Comparison of ENCODE assay signal across 1 cellular context in the genomic region with DNA sequence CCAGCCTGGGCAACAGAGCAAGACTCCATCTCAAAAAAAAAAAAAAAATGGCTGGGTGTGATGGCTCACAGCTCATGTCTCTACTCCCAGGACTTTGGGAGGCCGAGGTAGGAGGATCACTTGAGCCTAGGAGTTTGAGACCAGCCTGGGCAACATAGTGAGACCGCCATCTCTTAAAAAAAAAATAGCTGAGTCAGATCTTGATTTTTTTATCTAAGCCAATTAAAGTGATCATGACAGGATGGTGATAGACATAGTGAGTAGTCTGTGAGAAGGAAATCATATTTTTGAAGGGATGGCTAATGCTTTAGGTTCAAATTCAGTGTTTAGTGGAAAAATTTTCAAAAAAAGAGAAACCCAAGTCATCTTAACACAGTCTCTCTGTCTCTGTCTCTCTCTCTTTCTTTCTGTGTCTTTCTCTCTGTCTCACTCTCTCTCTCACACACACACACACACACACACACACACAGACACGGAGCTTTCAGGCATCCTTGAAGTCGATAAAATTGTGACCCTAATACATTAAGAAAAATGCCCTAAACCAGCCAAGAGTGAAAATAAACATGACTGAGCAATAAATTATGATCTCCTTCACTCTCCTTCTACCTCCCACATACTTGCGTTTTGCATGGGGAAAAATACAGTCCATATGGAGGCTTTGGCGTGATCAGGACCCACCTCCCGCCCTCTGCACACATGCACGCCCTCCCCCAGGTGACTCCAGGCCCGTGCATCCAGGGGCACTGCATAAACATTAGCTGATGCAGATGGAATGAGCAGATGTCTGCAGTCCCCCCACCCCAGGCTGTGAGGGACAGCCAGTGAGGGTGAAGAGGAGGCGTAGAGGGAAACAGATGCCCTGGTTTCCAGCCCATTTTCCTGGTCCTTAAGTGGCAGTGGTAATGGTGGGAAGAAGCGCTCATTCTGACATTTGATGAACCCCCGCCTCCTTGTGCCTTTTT.
TF ChIP-seq lines count a peak whose summit lies in the region.

No MANE protein-coding gene starts in this region.

TF ChIP-seq in HepG2, 621 proteins besides CTCF, POLR2A, EP300 and RAD21 (continued from another document):
- TF ChIP-seq, protein P1, sequence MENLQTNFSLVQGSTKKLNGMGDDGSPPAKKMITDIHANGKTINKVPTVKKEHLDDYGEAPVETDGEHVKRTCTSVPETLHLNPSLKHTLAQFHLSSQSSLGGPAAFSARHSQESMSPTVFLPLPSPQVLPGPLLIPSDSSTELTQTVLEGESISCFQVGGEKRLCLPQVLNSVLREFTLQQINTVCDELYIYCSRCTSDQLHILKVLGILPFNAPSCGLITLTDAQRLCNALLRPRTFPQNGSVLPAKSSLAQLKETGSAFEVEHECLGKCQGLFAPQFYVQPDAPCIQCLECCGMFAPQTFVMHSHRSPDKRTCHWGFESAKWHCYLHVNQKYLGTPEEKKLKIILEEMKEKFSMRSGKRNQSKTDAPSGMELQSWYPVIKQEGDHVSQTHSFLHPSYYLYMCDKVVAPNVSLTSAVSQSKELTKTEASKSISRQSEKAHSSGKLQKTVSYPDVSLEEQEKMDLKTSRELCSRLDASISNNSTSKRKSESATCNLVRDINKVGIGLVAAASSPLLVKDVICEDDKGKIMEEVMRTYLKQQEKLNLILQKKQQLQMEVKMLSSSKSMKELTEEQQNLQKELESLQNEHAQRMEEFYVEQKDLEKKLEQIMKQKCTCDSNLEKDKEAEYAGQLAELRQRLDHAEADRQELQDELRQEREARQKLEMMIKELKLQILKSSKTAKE (CRISPR knock-in tag; IDR thresholded peaks at IDR 0.05; ENCODE audit: borderline replicate concordance), result no peak
- TF ChIP-seq HNF4G (IDR thresholded peaks at IDR 0.05; ENCODE audit: borderline replicate concordance, low read depth, low read length), result no peak
- no peak for TF ChIP-seq HNF4G (CRISPR knock-in tag; IDR thresholded peaks at IDR 0.05; ENCODE audit: borderline replicate concordance, low read depth)
- TF ChIP-seq CCAR2 (optimal IDR thresholded peaks at IDR 0.05; ENCODE audit: low read depth, low read length), result no peak
- no peak for TF ChIP-seq ZNF101 (CRISPR knock-in tag; IDR thresholded peaks at IDR 0.05; ENCODE audit: borderline replicate concordance, low read depth)
- TF ChIP-seq ZNF441 (CRISPR knock-in tag; IDR thresholded peaks at IDR 0.05; ENCODE audit: borderline replicate concordance), result no peak
- TF ChIP-seq ISL2 (CRISPR knock-in tag; IDR thresholded peaks at IDR 0.05), result no peak
- peak; percentile 48; the same call in 1 of the 2 replicates for TF ChIP-seq MAFF (IDR thresholded peaks at IDR 0.05; ENCODE audit: low read depth, low read length)
- TF ChIP-seq POGZ (CRISPR knock-in tag; IDR thresholded peaks at IDR 0.05), result no peak
- TF ChIP-seq MAFK (conservative IDR thresholded peaks at IDR 0.05 in 1 of 2, IDR thresholded peaks at IDR 0.05 in 1 of 2; ENCODE audit: low read length in 2 of 2), result peak; percentile 58 to 81
- TF ChIP-seq DR1 (CRISPR knock-in tag; IDR thresholded peaks at IDR 0.05), result no peak
- TF ChIP-seq, protein P2, sequence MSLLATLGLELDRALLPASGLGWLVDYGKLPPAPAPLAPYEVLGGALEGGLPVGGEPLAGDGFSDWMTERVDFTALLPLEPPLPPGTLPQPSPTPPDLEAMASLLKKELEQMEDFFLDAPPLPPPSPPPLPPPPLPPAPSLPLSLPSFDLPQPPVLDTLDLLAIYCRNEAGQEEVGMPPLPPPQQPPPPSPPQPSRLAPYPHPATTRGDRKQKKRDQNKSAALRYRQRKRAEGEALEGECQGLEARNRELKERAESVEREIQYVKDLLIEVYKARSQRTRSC (CRISPR knock-in tag; IDR thresholded peaks at IDR 0.05; ENCODE audit: low read depth), result no peak
- TF ChIP-seq, protein P3, sequence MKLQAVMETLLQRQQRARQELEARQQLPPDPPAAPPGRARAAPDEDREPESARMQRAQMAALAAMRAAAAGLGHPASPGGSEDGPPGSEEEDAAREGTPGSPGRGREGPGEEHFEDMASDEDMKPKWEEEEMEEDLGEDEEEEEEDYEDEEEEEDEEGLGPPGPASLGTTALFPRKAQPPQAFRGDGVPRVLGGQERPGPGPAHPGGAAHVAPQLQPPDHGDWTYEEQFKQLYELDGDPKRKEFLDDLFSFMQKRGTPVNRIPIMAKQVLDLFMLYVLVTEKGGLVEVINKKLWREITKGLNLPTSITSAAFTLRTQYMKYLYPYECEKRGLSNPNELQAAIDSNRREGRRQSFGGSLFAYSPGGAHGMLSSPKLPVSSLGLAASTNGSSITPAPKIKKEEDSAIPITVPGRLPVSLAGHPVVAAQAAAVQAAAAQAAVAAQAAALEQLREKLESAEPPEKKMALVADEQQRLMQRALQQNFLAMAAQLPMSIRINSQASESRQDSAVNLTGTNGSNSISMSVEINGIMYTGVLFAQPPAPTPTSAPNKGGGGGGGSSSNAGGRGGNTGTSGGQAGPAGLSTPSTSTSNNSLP (IDR thresholded peaks at IDR 0.05; ENCODE audit: low read depth, low read length), result no peak
- no peak for TF ChIP-seq SOX6 (IDR thresholded peaks at IDR 0.05)
- TF ChIP-seq SOX6 (CRISPR knock-in tag; IDR thresholded peaks at IDR 0.05), result no peak
- TF ChIP-seq ZNF329 (CRISPR knock-in tag; IDR thresholded peaks at IDR 0.05; ENCODE audit: low read depth), result no peak
- TF ChIP-seq POLR2AphosphoS2 (IDR thresholded peaks at IDR 0.05; ENCODE audit: low read depth, low read length), result no peak
- TF ChIP-seq ZSCAN12 (CRISPR knock-in tag; IDR thresholded peaks at IDR 0.05), result no peak
- TF ChIP-seq, protein P4, sequence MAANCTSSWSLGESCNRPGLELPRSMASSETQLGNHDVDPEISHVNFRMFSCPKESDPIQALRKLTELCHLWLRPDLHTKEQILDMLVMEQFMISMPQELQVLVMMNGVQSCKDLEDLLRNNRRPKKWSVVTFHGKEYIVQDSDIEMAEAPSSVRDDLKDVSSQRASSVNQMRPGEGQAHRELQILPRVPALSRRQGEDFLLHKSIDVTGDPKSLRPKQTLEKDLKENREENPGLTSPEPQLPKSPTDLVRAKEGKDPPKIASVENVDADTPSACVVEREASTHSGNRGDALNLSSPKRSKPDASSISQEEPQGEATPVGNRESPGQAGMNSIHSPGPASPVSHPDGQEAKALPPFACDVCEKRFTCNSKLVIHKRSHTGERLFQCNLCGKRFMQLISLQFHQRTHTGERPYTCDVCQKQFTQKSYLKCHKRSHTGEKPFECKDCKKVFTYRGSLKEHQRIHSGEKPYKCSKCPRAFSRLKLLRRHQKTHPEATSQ (CRISPR knock-in tag; IDR thresholded peaks at IDR 0.05; ENCODE audit: borderline replicate concordance), result no peak
